ENCODE assay signal across 3 cellular contexts in the genomic region with DNA sequence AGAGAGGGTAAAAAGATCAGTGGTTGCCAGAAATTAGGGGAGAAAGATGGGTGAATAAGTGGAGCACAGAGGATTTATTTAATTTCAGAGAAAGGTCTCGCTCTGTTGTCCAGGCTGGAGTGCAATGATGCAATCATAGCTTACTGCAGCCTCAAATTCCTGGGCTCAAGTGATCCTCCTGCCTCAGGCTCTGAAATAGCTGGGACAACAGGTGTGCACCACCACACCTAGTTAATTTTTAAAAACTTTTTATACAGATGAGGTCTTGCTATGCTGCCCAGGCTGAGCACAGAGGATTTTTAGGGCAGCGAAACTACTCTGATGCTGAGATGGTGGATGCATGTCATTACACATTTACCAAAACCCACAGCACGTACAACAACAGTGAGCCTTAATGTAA.
TF ChIP-seq lines count a peak whose summit lies in the region.

No MANE protein-coding gene starts in this region.

TF ChIP-seq in HepG2, 621 proteins besides CTCF, POLR2A, EP300 and RAD21:
- TF ChIP-seq CC2D1A (CRISPR knock-in tag; IDR thresholded peaks at IDR 0.05) (no peak), ATF7 (IDR thresholded peaks at IDR 0.05) (peak; percentile 18; the same call in 1 of the 2 replicates), ATF7 (CRISPR knock-in tag; IDR thresholded peaks at IDR 0.05) (no peak)

TF ChIP-seq in HEK293, 187 proteins besides CTCF, POLR2A, EP300 and RAD21:
- TF ChIP-seq, protein P1, sequence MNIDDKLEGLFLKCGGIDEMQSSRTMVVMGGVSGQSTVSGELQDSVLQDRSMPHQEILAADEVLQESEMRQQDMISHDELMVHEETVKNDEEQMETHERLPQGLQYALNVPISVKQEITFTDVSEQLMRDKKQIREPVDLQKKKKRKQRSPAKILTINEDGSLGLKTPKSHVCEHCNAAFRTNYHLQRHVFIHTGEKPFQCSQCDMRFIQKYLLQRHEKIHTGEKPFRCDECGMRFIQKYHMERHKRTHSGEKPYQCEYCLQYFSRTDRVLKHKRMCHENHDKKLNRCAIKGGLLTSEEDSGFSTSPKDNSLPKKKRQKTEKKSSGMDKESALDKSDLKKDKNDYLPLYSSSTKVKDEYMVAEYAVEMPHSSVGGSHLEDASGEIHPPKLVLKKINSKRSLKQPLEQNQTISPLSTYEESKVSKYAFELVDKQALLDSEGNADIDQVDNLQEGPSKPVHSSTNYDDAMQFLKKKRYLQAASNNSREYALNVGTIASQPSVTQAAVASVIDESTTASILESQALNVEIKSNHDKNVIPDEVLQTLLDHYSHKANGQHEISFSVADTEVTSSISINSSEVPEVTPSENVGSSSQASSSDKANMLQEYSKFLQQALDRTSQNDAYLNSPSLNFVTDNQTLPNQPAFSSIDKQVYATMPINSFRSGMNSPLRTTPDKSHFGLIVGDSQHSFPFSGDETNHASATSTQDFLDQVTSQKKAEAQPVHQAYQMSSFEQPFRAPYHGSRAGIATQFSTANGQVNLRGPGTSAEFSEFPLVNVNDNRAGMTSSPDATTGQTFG (tag by site-specific recombination; IDR thresholded peaks at IDR 0.05; ENCODE audit: borderline replicate concordance): no peak
- TF ChIP-seq ZNF121 (tag by site-specific recombination; IDR thresholded peaks at IDR 0.05): peak; percentile 77
- peak; percentile 55 for TF ChIP-seq SCRT2 (tag by site-specific recombination; IDR thresholded peaks at IDR 0.05)
TF ChIP-seq in HEK293: peak in this region for 2.

TF ChIP-seq in K562, 482 proteins besides CTCF, POLR2A, EP300 and RAD21:
- TF ChIP-seq, protein P2, sequence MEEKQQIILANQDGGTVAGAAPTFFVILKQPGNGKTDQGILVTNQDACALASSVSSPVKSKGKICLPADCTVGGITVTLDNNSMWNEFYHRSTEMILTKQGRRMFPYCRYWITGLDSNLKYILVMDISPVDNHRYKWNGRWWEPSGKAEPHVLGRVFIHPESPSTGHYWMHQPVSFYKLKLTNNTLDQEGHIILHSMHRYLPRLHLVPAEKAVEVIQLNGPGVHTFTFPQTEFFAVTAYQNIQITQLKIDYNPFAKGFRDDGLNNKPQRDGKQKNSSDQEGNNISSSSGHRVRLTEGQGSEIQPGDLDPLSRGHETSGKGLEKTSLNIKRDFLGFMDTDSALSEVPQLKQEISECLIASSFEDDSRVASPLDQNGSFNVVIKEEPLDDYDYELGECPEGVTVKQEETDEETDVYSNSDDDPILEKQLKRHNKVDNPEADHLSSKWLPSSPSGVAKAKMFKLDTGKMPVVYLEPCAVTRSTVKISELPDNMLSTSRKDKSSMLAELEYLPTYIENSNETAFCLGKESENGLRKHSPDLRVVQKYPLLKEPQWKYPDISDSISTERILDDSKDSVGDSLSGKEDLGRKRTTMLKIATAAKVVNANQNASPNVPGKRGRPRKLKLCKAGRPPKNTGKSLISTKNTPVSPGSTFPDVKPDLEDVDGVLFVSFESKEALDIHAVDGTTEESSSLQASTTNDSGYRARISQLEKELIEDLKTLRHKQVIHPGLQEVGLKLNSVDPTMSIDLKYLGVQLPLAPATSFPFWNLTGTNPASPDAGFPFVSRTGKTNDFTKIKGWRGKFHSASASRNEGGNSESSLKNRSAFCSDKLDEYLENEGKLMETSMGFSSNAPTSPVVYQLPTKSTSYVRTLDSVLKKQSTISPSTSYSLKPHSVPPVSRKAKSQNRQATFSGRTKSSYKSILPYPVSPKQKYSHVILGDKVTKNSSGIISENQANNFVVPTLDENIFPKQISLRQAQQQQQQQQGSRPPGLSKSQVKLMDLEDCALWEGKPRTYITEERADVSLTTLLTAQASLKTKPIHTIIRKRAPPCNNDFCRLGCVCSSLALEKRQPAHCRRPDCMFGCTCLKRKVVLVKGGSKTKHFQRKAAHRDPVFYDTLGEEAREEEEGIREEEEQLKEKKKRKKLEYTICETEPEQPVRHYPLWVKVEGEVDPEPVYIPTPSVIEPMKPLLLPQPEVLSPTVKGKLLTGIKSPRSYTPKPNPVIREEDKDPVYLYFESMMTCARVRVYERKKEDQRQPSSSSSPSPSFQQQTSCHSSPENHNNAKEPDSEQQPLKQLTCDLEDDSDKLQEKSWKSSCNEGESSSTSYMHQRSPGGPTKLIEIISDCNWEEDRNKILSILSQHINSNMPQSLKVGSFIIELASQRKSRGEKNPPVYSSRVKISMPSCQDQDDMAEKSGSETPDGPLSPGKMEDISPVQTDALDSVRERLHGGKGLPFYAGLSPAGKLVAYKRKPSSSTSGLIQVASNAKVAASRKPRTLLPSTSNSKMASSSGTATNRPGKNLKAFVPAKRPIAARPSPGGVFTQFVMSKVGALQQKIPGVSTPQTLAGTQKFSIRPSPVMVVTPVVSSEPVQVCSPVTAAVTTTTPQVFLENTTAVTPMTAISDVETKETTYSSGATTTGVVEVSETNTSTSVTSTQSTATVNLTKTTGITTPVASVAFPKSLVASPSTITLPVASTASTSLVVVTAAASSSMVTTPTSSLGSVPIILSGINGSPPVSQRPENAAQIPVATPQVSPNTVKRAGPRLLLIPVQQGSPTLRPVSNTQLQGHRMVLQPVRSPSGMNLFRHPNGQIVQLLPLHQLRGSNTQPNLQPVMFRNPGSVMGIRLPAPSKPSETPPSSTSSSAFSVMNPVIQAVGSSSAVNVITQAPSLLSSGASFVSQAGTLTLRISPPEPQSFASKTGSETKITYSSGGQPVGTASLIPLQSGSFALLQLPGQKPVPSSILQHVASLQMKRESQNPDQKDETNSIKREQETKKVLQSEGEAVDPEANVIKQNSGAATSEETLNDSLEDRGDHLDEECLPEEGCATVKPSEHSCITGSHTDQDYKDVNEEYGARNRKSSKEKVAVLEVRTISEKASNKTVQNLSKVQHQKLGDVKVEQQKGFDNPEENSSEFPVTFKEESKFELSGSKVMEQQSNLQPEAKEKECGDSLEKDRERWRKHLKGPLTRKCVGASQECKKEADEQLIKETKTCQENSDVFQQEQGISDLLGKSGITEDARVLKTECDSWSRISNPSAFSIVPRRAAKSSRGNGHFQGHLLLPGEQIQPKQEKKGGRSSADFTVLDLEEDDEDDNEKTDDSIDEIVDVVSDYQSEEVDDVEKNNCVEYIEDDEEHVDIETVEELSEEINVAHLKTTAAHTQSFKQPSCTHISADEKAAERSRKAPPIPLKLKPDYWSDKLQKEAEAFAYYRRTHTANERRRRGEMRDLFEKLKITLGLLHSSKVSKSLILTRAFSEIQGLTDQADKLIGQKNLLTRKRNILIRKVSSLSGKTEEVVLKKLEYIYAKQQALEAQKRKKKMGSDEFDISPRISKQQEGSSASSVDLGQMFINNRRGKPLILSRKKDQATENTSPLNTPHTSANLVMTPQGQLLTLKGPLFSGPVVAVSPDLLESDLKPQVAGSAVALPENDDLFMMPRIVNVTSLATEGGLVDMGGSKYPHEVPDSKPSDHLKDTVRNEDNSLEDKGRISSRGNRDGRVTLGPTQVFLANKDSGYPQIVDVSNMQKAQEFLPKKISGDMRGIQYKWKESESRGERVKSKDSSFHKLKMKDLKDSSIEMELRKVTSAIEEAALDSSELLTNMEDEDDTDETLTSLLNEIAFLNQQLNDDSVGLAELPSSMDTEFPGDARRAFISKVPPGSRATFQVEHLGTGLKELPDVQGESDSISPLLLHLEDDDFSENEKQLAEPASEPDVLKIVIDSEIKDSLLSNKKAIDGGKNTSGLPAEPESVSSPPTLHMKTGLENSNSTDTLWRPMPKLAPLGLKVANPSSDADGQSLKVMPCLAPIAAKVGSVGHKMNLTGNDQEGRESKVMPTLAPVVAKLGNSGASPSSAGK (IDR thresholded peaks at IDR 0.05): no peak
- TF ChIP-seq ZNF121 (CRISPR knock-in tag; conservative IDR thresholded peaks at IDR 0.05): peak; percentile 71
- peak; percentile 52 for TF ChIP-seq CEBPB (tag; IDR thresholded peaks at IDR 0.05)
- TF ChIP-seq CEBPG (CRISPR knock-in tag; IDR thresholded peaks at IDR 0.05): no peak
- 0 out of 4 replicates have a peak, but pooled peaks of 1 of the 2 experiments have one; percentile 13 for TF ChIP-seq CEBPG (tag; conservative IDR thresholded peaks at IDR 0.05 in 1 of 2, IDR thresholded peaks at IDR 0.05 in 1 of 2)
- peak; percentile 48; the same call in 1 of the 2 replicates for TF ChIP-seq ATF3 (IDR thresholded peaks at IDR 0.05)
- TF ChIP-seq ATF3 (CRISPR knock-in tag; conservative IDR thresholded peaks at IDR 0.05): no peak
